ENCODE assay signal across 16 cellular contexts in genomic region chr12:79069009-79069408, GRCh38.
DNase-seq lines count a peak whose midpoint lies in the region; ATAC-seq and TF ChIP-seq lines count a peak whose summit lies in the region.
"Had no signal": no experiment of that assay in that cellular context is flagged by ENCODE, and none has a peak within 500 bp of the region (broad histone marks: within the 10 kb centered on the region; RNA-seq: fewer than 3 reads in every experiment).

No MANE protein-coding gene starts in this region.

- no peak for TF ChIP-seq CTCF in GM10266 (IDR thresholded peaks at IDR 0.05; ENCODE audit: control insufficient read depth, insufficient read depth, low read depth, missing control alignments)
- TF ChIP-seq CTCF in A673 (conservative IDR thresholded peaks at IDR 0.05; ENCODE audit: low read depth, low read length), result no peak

- POLR2A ChIA-PET in A673 (lab: Charles Lee; ENCODE audit: low non-redundant PET), result no interaction called here

- ATAC-seq in GM19395 (IDR thresholded peaks at IDR 0.05; ENCODE audit: unreplicated experiment) (peak; percentile 97), HG02798 (IDR thresholded peaks at IDR 0.05; ENCODE audit: poor library complexity, unreplicated experiment) (peak; percentile 97), HG03460 (IDR thresholded peaks at IDR 0.05; ENCODE audit: unreplicated experiment) (peak; percentile 98)
- ATAC-seq: natural killer cell treated with Interleukin-12 subunit alpha and Interleukin-12 subunit beta and Interleukin-15 and Interleukin-18, amount 100 ng/mL, for 72 hours; stimulated activated naive CD8-positive, alpha-beta T cell treated with anti-CD3 and anti-CD28 coated beads, Interleukin-15, Interleukin-2, amounts not matched to agents 100 U/mL and 50 U/mL, for 24 hours had no signal

- H3K27ac ChIP-seq in substantia nigra (ENCODE audit: low read depth, low read length, poor library complexity, severe bottlenecking) (no peak overlapping the region), A673 (ENCODE audit: low read depth, low read length, poor library complexity, severe bottlenecking) (no peak overlapping the region)
- H3K27ac ChIP-seq: brain microvascular endothelial cell, esophagus muscularis mucosa had no signal

- no peak overlapping the region for H3K4me3 ChIP-seq in MG63
- H3K4me3 ChIP-seq in A673 (ENCODE audit: low read depth, low read length, poor library complexity, severe bottlenecking), result no peak overlapping the region
- H3K4me3 ChIP-seq: esophagus muscularis mucosa had no signal

- intact Hi-C loops in A673 (cut with micrococcal nuclease; ENCODE audit: unreplicated experiment), result no loop called here

- peaks cover 14% of the 10 kb centered on the region for H3K4me1 ChIP-seq in A673 (ENCODE audit: insufficient read depth, low read length, poor library complexity, severe bottlenecking)
- H3K4me1 ChIP-seq: esophagus muscularis mucosa had no signal

- BruUV-seq in A673 (replicated peaks; lab: Mats Ljungman, UMichigan), result no TSS peak

- H3K9me3 ChIP-seq in MG63, result no peaks in the 10 kb centered on the region
- H3K9me3 ChIP-seq in A673 (ENCODE audit: low read depth, low read length, poor library complexity, severe bottlenecking), result no peaks in the 10 kb centered on the region
- H3K9me3 ChIP-seq: esophagus muscularis mucosa had no signal

- H3K36me3 ChIP-seq in MG63, result no peaks in the 10 kb centered on the region
- no peaks in the 10 kb centered on the region for H3K36me3 ChIP-seq in A673 (ENCODE audit: insufficient read depth, low read length, poor library complexity, severe bottlenecking)
- H3K36me3 ChIP-seq: brain microvascular endothelial cell, esophagus muscularis mucosa had no signal

- H3K27me3 ChIP-seq in MG63, result no peaks in the 10 kb centered on the region
- no peaks in the 10 kb centered on the region for H3K27me3 ChIP-seq in A673 (replicated peaks; ENCODE audit: insufficient read depth, low read depth, low read length, poor library complexity)
- H3K27me3 ChIP-seq: brain microvascular endothelial cell, esophagus muscularis mucosa had no signal

- DNase-seq in GM10266 (ENCODE audit: extremely low spot score) (peak; percentile 3), substantia nigra (lab: John Stamatoyannopoulos, UW) (no peak), MG63 (no peak), A673 (ENCODE audit: low spot score) (no peak), NCI-H510A (lab: John Stamatoyannopoulos, UW) (no peak)
- DNase-seq: activated T-cell treated with anti-CD3 and anti-CD28 coated beads for 4 hours; brain microvascular endothelial cell; H9; stimulated activated CD4-positive, alpha-beta T cell treated with anti-CD3 and anti-CD28 coated beads, Interleukin-15, amount 100 ng/mL, for 24 hours; stimulated activated naive CD8-positive, alpha-beta T cell treated with anti-CD3 and anti-CD28 coated beads, Interleukin-15, Interleukin-2, amounts not matched to agents 100 U/mL and 50 U/mL, for 24 hours; T1000 had no signal

- CTCF ChIA-PET in A673 (lab: Charles Lee), result no interaction called here
